ENCODE assay signal across 8 cellular contexts in genomic region chr4:111641813-111642579, GRCh38.
DNase-seq lines count a peak whose midpoint lies in the region; ATAC-seq lines count a peak whose summit lies in the region.

No MANE protein-coding gene starts in this region.

- peak; percentile 35 for DNase-seq in NK-92 treated with Interleukin-12 subunit alpha and Interleukin-12 subunit beta, amount 100 ng/mL, for 24 hours (lab: John Stamatoyannopoulos, UW)
- DNase-seq in NK-92 (lab: John Stamatoyannopoulos, UW; ENCODE audit: unreplicated experiment) (no peak), NCI-H774 (lab: John Stamatoyannopoulos, UW) (peak; percentile 10), amygdala (lab: John Stamatoyannopoulos, UW) (peak in 46 of 56 donors; percentile 0 to 82 (median 25)), hepatic stellate cell (ENCODE audit: low spot score) (peak; percentile 35), skeletal muscle cell (ENCODE audit: low read depth) (peak; percentile 87)

- no peak overlapping the region for H3K4me3 ChIP-seq in skeletal muscle cell (ENCODE audit: low read depth, low read length)

- ATAC-seq in GM21515 (IDR thresholded peaks at IDR 0.05; ENCODE audit: unreplicated experiment) (peak; percentile 97), HG03575 (IDR thresholded peaks at IDR 0.05; ENCODE audit: extremely low read depth, insufficient number of reproducible peaks, low FRiP score, unreplicated experiment) (peak; percentile 88)
